Comparison of ENCODE assay signal across 14 cellular contexts in genomic region chr7:151380199-151381082, GRCh38. TPM values are rescaled to one million over a fixed set of nuclear protein-coding genes. Genes with fewer than 3 reads are reported as not detected.
A peak's percentile ranks its signal among the peaks of the same experiment; 100 is the strongest.
DNase-seq lines count a peak whose midpoint lies in the region; ATAC-seq and TF ChIP-seq lines count a peak whose summit lies in the region.
"Had no signal": no experiment of that assay in that cellular context is flagged by ENCODE, and none has a peak within 500 bp of the region (broad histone marks: within the 10 kb centered on the region; RNA-seq: fewer than 3 reads in every experiment).

No MANE protein-coding gene starts in this region.

- peak overlapping the region; percentile 76 for H3K4me3 Mint-ChIP-seq in T-helper 17 cell
- H3K4me3 Mint-ChIP-seq in immature natural killer cell: peak overlapping the region; percentile 33 to 59 (median 56)

- intact Hi-C loops in left ventricle myocardium superior (cut with micrococcal nuclease): no loop called here
- intact Hi-C loops in right cardiac atrium (cut with DNase I): loop anchor here in 2 of 4 donors (5.0 to 10.0 kb wide), 2 partner anchors 52 to 54 kb away; no protein-coding TSS in a partner anchor
- intact Hi-C loops in esophagus squamous epithelium (cut with DNase I): no loop called here

- peak; percentile 26 for DNase-seq in left ventricle myocardium superior
- no peak for DNase-seq in right cardiac atrium
- DNase-seq in T-helper 17 cell: no peak
- no peak for DNase-seq in immature natural killer cell
- DNase-seq in esophagus squamous epithelium (lab: John Stamatoyannopoulos, UW): no peak
- no peak for DNase-seq in GM19238 (ENCODE audit: insufficient read length, low spot score)
- DNase-seq: dermis blood vessel endothelial cell, NCI-H524 treated with DMSO at 0.1 percent for 48 hours, psoas muscle, uterus had no signal

- 83% methylated on average over 32 of the region's 32 CpGs for WGBS in right cardiac atrium
- WGBS in esophagus squamous epithelium, 2 donors: 80 to 85% methylated on average over 2 to 4 of the region's 32 CpGs

- no peak for TF ChIP-seq CTCF in esophagus squamous epithelium (IDR thresholded peaks at IDR 0.05)

- TF ChIP-seq POLR2A in esophagus squamous epithelium (IDR thresholded peaks at IDR 0.05): no peak

- H3K27ac ChIP-seq in right cardiac atrium (ENCODE audit: low read length): no peak overlapping the region
- H3K27ac ChIP-seq in esophagus squamous epithelium: no peak overlapping the region
- H3K27ac ChIP-seq: psoas muscle had no signal

- ATAC-seq in left ventricle myocardium superior (no peak), right cardiac atrium (no peak), T-helper 17 cell (no peak), HG02623 (IDR thresholded peaks at IDR 0.05; ENCODE audit: unreplicated experiment) (no peak), GM21786 (IDR thresholded peaks at IDR 0.05; ENCODE audit: unreplicated experiment) (no peak)

- H3K36me3 Mint-ChIP-seq in T-helper 17 cell (ENCODE audit: low read depth): peaks cover 2% of the 10 kb centered on the region
- peaks cover 9 to 18% (median 12%) of the 10 kb centered on the region in 3 donors for H3K36me3 Mint-ChIP-seq in immature natural killer cell

- H3K4me1 Mint-ChIP-seq in T-helper 17 cell: peaks cover 23% of the 10 kb centered on the region
- peaks cover 7 to 14% of the 10 kb centered on the region in 2 donors for H3K4me1 Mint-ChIP-seq in immature natural killer cell

- H3K4me1 ChIP-seq in right cardiac atrium (ENCODE audit: control insufficient read depth, insufficient read depth, low read length) (no peaks in the 10 kb centered on the region), esophagus squamous epithelium (peaks cover 10 to 20% (median 14%) of the 10 kb centered on the region in 3 donors)
- H3K4me1 ChIP-seq: HAP-1 had no signal

- H3K4me3 ChIP-seq in right cardiac atrium (ENCODE audit: low read length) (no peak overlapping the region), esophagus squamous epithelium (no peak overlapping the region)
- H3K4me3 ChIP-seq: HAP-1 had no signal

- H3K27me3 Mint-ChIP-seq in T-helper 17 cell (no peaks in the 10 kb centered on the region), immature natural killer cell (ENCODE audit: low read depth in 3 of 3) (peaks cover 0 to 9% (median 5%) of the 10 kb centered on the region in 3 donors)

- no peaks in the 10 kb centered on the region for H3K27me3 ChIP-seq in right cardiac atrium (ENCODE audit: control insufficient read depth, insufficient read depth)
- peaks cover 0 to 50% (median 9%) of the 10 kb centered on the region in 4 donors for H3K27me3 ChIP-seq in esophagus squamous epithelium
- H3K27me3 ChIP-seq: uterus had no signal

- H3K27ac Mint-ChIP-seq in T-helper 17 cell (peak overlapping the region; percentile 84), immature natural killer cell (no peak overlapping the region)

- no peaks in the 10 kb centered on the region for H3K9me3 Mint-ChIP-seq in immature natural killer cell

- H3K9me3 ChIP-seq in right cardiac atrium (ENCODE audit: control insufficient read depth, low read length) (no peaks in the 10 kb centered on the region), T-helper 17 cell (ENCODE audit: control insufficient read depth, low read length, poor library complexity, severe bottlenecking) (no peaks in the 10 kb centered on the region), esophagus squamous epithelium (no peaks in the 10 kb centered on the region)
- H3K9me3 ChIP-seq: HAP-1, psoas muscle, uterus had no signal

- peaks cover 7 to 40% (median 9%) of the 10 kb centered on the region in 3 donors for H3K36me3 ChIP-seq in esophagus squamous epithelium
- H3K36me3 ChIP-seq: HAP-1, uterus had no signal

RNA-seq across cellular contexts. Expression of gene WDR86, which starts 29.4 kb away (rescaled TPM):
- 0.37 TPM for total RNA-seq in left ventricle myocardium superior
- total RNA-seq in right cardiac atrium: under 1 TPM; 0.17 to 0.47 (median 0.17) TPM
- polyA plus RNA-seq in right cardiac atrium: 0.34 TPM
- total RNA-seq in T-helper 17 cell: 10 to 100 TPM in 1 of 2 donors, 1 to 10 TPM in 1; 9.7 to 24.4 TPM
- polyA plus RNA-seq in immature natural killer cell: 1 to 10 TPM in 2 of 3 donors, under 1 TPM in 1; 0.75 to 2.2 (median 2.2) TPM
- 1 to 10 TPM in 2 of 4 donors, under 1 TPM in 2; 0.53 to 4.6 (median 1.5) TPM for total RNA-seq in esophagus squamous epithelium
- total RNA-seq: dermis blood vessel endothelial cell, HT1080 had no signal

RNA-seq across cellular contexts. Expression of gene NUB1, which starts 38.8 kb away (rescaled TPM):
- 36.5 TPM for total RNA-seq in left ventricle myocardium superior
- 10 to 100 TPM; 33.3 to 42.4 (median 38.6) TPM for total RNA-seq in right cardiac atrium
- 24.1 TPM for polyA plus RNA-seq in right cardiac atrium
- total RNA-seq in T-helper 17 cell: 10 to 100 TPM; 71.9 to 87.2 TPM
- polyA plus RNA-seq in immature natural killer cell: 10 to 100 TPM; 49.8 to 85.4 (median 77.4) TPM
- 10 to 100 TPM; 16.8 to 46.7 (median 26.1) TPM for total RNA-seq in esophagus squamous epithelium

RNA-seq across cellular contexts. Expression of gene CRYGN, which starts 59.5 kb away (rescaled TPM):
- total RNA-seq in left ventricle myocardium superior (not detected), right cardiac atrium (under 1 TPM in 1 of 4 donors, not detected in 3; 0.11 TPM), T-helper 17 cell (under 1 TPM in 1 of 2 donors, not detected in 1; 0.99 TPM), esophagus squamous epithelium (under 1 TPM in 1 of 4 donors, not detected in 3; 0.19 TPM)
- polyA plus RNA-seq in right cardiac atrium (0.07 TPM), immature natural killer cell (not detected)
- total RNA-seq: dermis blood vessel endothelial cell, HT1080 had no signal
